9 cellular contexts compared by ENCODE assay signal in genomic region chr2:127674241-127675209, GRCh38. TPM values are rescaled to one million over a fixed set of nuclear protein-coding genes. Genes with fewer than 3 reads are reported as not detected.
DNase-seq lines count a peak whose midpoint lies in the region; ATAC-seq and TF ChIP-seq lines count a peak whose summit lies in the region.
"Had no signal": no experiment of that assay in that cellular context is flagged by ENCODE, and none has a peak within 500 bp of the region (broad histone marks: within the 10 kb centered on the region; RNA-seq: fewer than 3 reads in every experiment).

No MANE protein-coding gene starts in this region.

- peaks cover 29% of the 10 kb centered on the region for H3K4me1 ChIP-seq in upper lobe of right lung

- POLR2A ChIA-PET in GM10248 (lab: Yijun Ruan, JAX) = no interaction called here

- TF ChIP-seq CTCF in GM10248 (IDR thresholded peaks at IDR 0.05; ENCODE audit: control extremely low read depth, extremely low read depth, low read depth, missing control alignments) (no peak), upper lobe of right lung (IDR thresholded peaks at IDR 0.05) (no peak)

- intact Hi-C loops in upper lobe of right lung (cut with DNase I) = no loop called here

- peak overlapping the region; percentile 86 for H3K27ac ChIP-seq in upper lobe of right lung

- no peaks in the 10 kb centered on the region for H3K36me3 ChIP-seq in upper lobe of right lung

- ATAC-seq in SK-N-SH treated with all-trans-retinoic acid at 6 μM for 48 hours (peak; percentile 65), upper lobe of right lung (peak; percentile 63), HG02970 (IDR thresholded peaks at IDR 0.05; ENCODE audit: low FRiP score, unreplicated experiment) (no peak), GM18520 (IDR thresholded peaks at IDR 0.05; ENCODE audit: unreplicated experiment) (no peak)

- CTCF ChIA-PET in GM10248 (lab: Yijun Ruan, JAX) = interaction anchor here (1.8 kb wide), 1 partner anchor 25 kb away, joined by 9 read pairs; no protein-coding TSS in a partner anchor

- DNase-seq in GM10248 (ENCODE audit: extremely low spot score) (peak; percentile 65), ecto neural progenitor cell (ENCODE audit: low spot score) (peak; percentile 46), mesenteric fat pad (ENCODE audit: low spot score) (peak; percentile 90), upper lobe of right lung (no peak), NCI-H774 (lab: John Stamatoyannopoulos, UW) (no peak)

- peak overlapping the region; percentile 72 for H3K4me3 ChIP-seq in upper lobe of right lung

- no peaks in the 10 kb centered on the region for H3K9me3 ChIP-seq in upper lobe of right lung

- no peaks in the 10 kb centered on the region for H3K27me3 ChIP-seq in upper lobe of right lung

TF ChIP-seq in SK-N-SH treated with all-trans-retinoic acid at 6 μM for 48 hours, 23 proteins besides CTCF, POLR2A, EP300 and RAD21:
- no peak for TF ChIP-seq RARB (CRISPR knock-in tag; IDR thresholded peaks at IDR 0.05)
- TF ChIP-seq ZNF565 (CRISPR knock-in tag; conservative IDR thresholded peaks at IDR 0.05; ENCODE audit: low read depth) = no peak
- no peak for TF ChIP-seq POU6F1 (CRISPR knock-in tag; IDR thresholded peaks at IDR 0.05; ENCODE audit: borderline replicate concordance, low read depth)
- TF ChIP-seq CSRNP3 (CRISPR knock-in tag; IDR thresholded peaks at IDR 0.05) = no peak
- no peak for TF ChIP-seq TCF4 (CRISPR knock-in tag; IDR thresholded peaks at IDR 0.05; ENCODE audit: borderline replicate concordance)
- TF ChIP-seq BACH2 (CRISPR knock-in tag; IDR thresholded peaks at IDR 0.05; ENCODE audit: borderline replicate concordance) = no peak
- TF ChIP-seq TSHZ2 (CRISPR knock-in tag; IDR thresholded peaks at IDR 0.05) = no peak
- TF ChIP-seq CSDC2 (CRISPR knock-in tag; IDR thresholded peaks at IDR 0.05) = no peak
- TF ChIP-seq ESRRG (CRISPR knock-in tag; IDR thresholded peaks at IDR 0.05) = no peak
- no peak for TF ChIP-seq PPARA (CRISPR knock-in tag; IDR thresholded peaks at IDR 0.05; ENCODE audit: borderline replicate concordance)
- no peak for TF ChIP-seq SNAI2 (CRISPR knock-in tag; IDR thresholded peaks at IDR 0.05)
- TF ChIP-seq ZFP3 (CRISPR knock-in tag; IDR thresholded peaks at IDR 0.05) = no peak
- no peak for TF ChIP-seq PATZ1 (CRISPR knock-in tag; IDR thresholded peaks at IDR 0.05; ENCODE audit: borderline replicate concordance)
- TF ChIP-seq ISL1 (CRISPR knock-in tag; IDR thresholded peaks at IDR 0.05) = no peak
- no peak for TF ChIP-seq CREB5 (CRISPR knock-in tag; IDR thresholded peaks at IDR 0.05; ENCODE audit: low read depth)
- no peak for TF ChIP-seq ZC3H10 (CRISPR knock-in tag; IDR thresholded peaks at IDR 0.05)
- no peak for TF ChIP-seq ARNTL (CRISPR knock-in tag; IDR thresholded peaks at IDR 0.05; ENCODE audit: borderline replicate concordance, low read depth)
- no peak for TF ChIP-seq OSR1 (CRISPR knock-in tag; IDR thresholded peaks at IDR 0.05)

RNA-seq across cellular contexts. Expression of gene LIMS2, which starts 0.8 kb away (rescaled TPM):
- 70.6 TPM for total RNA-seq in mesenteric fat pad
- total RNA-seq in upper lobe of right lung = 161 TPM

RNA-seq across cellular contexts. Expression of gene SFT2D3, which starts 26.8 kb away (rescaled TPM):
- 4.2 TPM for total RNA-seq in mesenteric fat pad
- 7.7 TPM for total RNA-seq in upper lobe of right lung

RNA-seq across cellular contexts. Expression of gene GPR17, which starts 28.6 kb away (rescaled TPM):
- total RNA-seq in mesenteric fat pad = not detected
- total RNA-seq in upper lobe of right lung = 0.49 TPM
- total RNA-seq: mononuclear cell had no signal

Comparison
In these comparisons a context has a peak if more than half of its experiments do, and no peak if none do; other contexts are left out.
1. DNase-seq: peak in GM10248 (single experiment), ecto neural progenitor cell (single experiment) and mesenteric fat pad (single experiment); none in upper lobe of right lung (single experiment) and NCI-H774 (single experiment).
2. ATAC-seq: peak in SK-N-SH treated with all-trans-retinoic acid at 6 μM for 48 hours (single experiment) and upper lobe of right lung (single experiment); none in HG02970 (single experiment) and GM18520 (single experiment).